ENCODE assay signal across 9 cellular contexts in the genomic region with DNA sequence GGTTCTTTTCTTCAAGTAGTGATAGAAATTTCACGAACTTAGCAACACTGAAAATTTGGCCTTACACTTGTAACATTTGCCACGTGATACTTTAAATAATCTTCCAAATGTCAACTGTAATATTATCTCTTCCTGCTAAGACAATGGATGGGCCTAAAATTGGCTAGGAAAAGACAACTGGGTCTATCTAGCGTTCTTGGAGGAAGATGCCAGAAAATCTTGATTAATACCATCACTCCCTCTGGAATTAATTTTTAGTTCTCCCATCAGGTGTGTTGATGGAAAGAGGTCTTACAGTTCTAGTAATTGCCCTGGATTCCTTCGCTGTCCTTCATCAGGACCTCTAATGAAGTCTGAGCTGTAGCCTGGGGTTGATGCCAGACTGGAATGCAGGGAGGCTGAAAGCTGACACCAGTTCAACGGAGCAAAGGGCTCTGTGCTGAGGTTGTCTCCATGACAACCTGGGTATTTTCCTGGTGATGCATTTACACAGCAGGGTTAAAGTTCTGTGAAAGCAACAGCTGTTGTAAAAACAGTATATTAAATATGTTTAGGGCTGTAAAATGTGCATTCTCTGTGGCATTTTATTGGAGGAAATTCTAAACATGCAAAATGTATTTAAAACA.
DNase-seq lines count a peak whose midpoint lies in the region; ATAC-seq lines count a peak whose summit lies in the region.
"Had no signal": no experiment of that assay in that cellular context is flagged by ENCODE, and none has a peak within 500 bp of the region (broad histone marks: within the 10 kb centered on the region; RNA-seq: fewer than 3 reads in every experiment).

No MANE protein-coding gene starts in this region.

- H3K27me3 Mint-ChIP-seq in naive thymus-derived CD8-positive, alpha-beta T cell: peaks cover 9 to 28% (median 14%) of the 10 kb centered on the region in 5 donors
- H3K27me3 Mint-ChIP-seq: CD4-positive, CD25-positive, alpha-beta regulatory T cell had no signal

- ATAC-seq in HG03039 (IDR thresholded peaks at IDR 0.05; ENCODE audit: unreplicated experiment): no peak
- no peak for ATAC-seq in HG03095 (IDR thresholded peaks at IDR 0.05; ENCODE audit: unreplicated experiment)
- no peak for ATAC-seq in naive thymus-derived CD8-positive, alpha-beta T cell

- H3K36me3 Mint-ChIP-seq in naive thymus-derived CD8-positive, alpha-beta T cell: peaks cover 0 to 2% (median 0%) of the 10 kb centered on the region in 3 donors
- H3K36me3 Mint-ChIP-seq: CD4-positive, CD25-positive, alpha-beta regulatory T cell had no signal

- H3K9me3 Mint-ChIP-seq in naive thymus-derived CD8-positive, alpha-beta T cell: peaks cover 0 to 19% (median 3%) of the 10 kb centered on the region in 9 donors

- H3K4me3 Mint-ChIP-seq in naive thymus-derived CD8-positive, alpha-beta T cell: no peak overlapping the region
- H3K4me3 Mint-ChIP-seq: CD4-positive, CD25-positive, alpha-beta regulatory T cell had no signal

- POLR2A ChIA-PET in naive thymus-derived CD8-positive, alpha-beta T cell (lab: Charles Lee): no interaction called here

- DNase-seq in AG08395 (ENCODE audit: low spot score): peak; percentile 90
- peak; percentile 32 for DNase-seq in HuH-7 (ENCODE audit: low spot score)
- DNase-seq in amniotic stem cell (lab: John Stamatoyannopoulos, UW): peak; percentile 44
- DNase-seq in kidney tubule cell (ENCODE audit: low spot score): peak; percentile 82
- no peak for DNase-seq in OCI-M1 (lab: John Stamatoyannopoulos, UW)
- DNase-seq in naive thymus-derived CD8-positive, alpha-beta T cell: no peak
- DNase-seq: CD4-positive, CD25-positive, alpha-beta regulatory T cell had no signal

- H3K4me1 Mint-ChIP-seq in naive thymus-derived CD8-positive, alpha-beta T cell: no peaks in the 10 kb centered on the region
- H3K4me1 Mint-ChIP-seq: CD4-positive, CD25-positive, alpha-beta regulatory T cell had no signal

- no peak overlapping the region for H3K27ac Mint-ChIP-seq in naive thymus-derived CD8-positive, alpha-beta T cell
- H3K27ac Mint-ChIP-seq: CD4-positive, CD25-positive, alpha-beta regulatory T cell had no signal

Comparison
In these comparisons a context has a peak if more than half of its experiments do, and no peak if none do; other contexts are left out.
1. DNase-seq: peak in AG08395 (single experiment), HuH-7 (single experiment), amniotic stem cell (single experiment) and kidney tubule cell (single experiment); none in OCI-M1 (single experiment) and naive thymus-derived CD8-positive, alpha-beta T cell (0 of 10).